ENCODE assay signal across 8 cellular contexts in the genomic region with DNA sequence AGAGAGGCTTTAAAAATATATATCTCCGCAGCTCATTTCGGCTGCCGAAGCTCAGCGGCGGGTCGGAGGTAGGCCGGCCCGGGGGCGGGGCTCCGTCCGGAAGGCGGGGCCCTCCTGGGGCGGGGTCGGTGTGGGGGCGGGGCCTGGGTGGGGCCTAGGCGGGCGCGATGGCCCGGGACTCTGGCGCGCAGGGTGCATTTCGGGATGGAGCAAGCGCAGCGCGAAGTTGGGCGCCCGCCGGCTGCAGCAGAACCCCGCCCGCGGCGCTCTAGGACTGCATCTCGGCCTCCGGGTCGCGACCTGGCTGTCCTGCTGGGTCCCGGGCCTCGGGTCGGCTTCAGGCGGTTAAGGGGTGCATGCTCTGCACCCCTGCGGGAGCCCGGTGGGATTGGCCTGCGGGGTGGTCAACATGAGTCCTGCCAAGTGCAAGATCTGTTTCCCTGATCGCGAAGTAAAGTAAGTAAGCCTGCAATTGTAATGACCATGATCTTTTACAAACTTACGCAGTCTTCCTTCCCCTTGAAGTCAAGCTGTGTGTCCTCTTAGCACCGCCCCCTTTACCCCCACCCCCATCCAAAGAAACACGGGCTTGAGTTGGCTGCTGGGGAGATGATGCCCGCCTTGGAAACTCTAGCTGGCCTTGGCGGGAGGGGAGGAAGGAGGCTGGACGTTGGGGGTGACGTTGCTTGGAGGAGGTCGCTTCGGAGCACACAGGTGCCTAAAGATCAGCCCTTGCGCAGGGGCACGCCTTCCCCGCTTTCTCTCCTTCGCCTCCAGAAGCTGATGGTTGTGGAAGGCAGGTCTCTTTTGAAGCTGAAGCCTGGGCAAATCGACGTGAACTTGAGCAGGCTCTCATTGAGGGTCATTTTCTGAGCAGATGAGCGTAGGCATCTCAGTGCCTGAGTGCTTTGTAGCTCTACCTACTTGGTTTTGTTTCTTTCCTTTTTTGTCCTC. TPM values are rescaled to one million over a fixed set of nuclear protein-coding genes. Genes with fewer than 3 reads are reported as not detected.
DNase-seq lines count a peak whose midpoint lies in the region; ATAC-seq, FAIRE-seq and TF ChIP-seq lines count a peak whose summit lies in the region.

No MANE protein-coding gene starts in this region.

- no peaks in the 10 kb centered on the region for H3K27me3 Mint-ChIP-seq in activated T-cell treated with anti-CD3 and anti-CD28 coated beads, Interleukin-2, amount 50 U/mL, for 72 hours (ENCODE audit: low read depth)

- no peak for TF ChIP-seq CTCF in PC-9 (conservative IDR thresholded peaks at IDR 0.05)

- peaks cover 13 to 28% (median 20%) of the 10 kb centered on the region in 11 experiments for H3K27me3 ChIP-seq in BLaER1 treated with 17β-estradiol and CSF1 and Interleukin-3, amounts not matched to agents 10 nM and 100 nM
- peaks cover 7% of the 10 kb centered on the region; the same call in 1 of the 2 replicates for H3K27me3 ChIP-seq in PC-9 (ENCODE audit: insufficient read depth, low read depth)

- H3K4me3 ChIP-seq in BLaER1 treated with 17β-estradiol and CSF1 and Interleukin-3, amounts not matched to agents 10 nM and 100 nM = peak overlapping the region; percentile 60 to 75 (median 72)
- H3K4me3 ChIP-seq in PC-9 = peak overlapping the region; percentile 61

- peak overlapping the region; percentile 86 to 99 (median 96) for H3K4me2 ChIP-seq in BLaER1 treated with 17β-estradiol and CSF1 and Interleukin-3, amounts not matched to agents 10 nM and 100 nM
- H3K4me2 ChIP-seq in PC-9 = peak overlapping the region; percentile 77

- peak overlapping the region; percentile 60 to 78 (median 74) for H3K9ac ChIP-seq in BLaER1 treated with 17β-estradiol and CSF1 and Interleukin-3, amounts not matched to agents 10 nM and 100 nM

- H3K9me2 ChIP-seq in PC-9 (ENCODE audit: insufficient read depth) = no peaks in the 10 kb centered on the region

- BruUV-seq in PC-9 (replicated peaks; lab: Mats Ljungman, UMichigan) = TSS peak; percentile 49

- peak; percentile 84 for ATAC-seq in GM19452 (IDR thresholded peaks at IDR 0.05; ENCODE audit: unreplicated experiment)
- ATAC-seq in activated T-cell treated with anti-CD3 and anti-CD28 coated beads, Interleukin-2, amount 50 U/mL, for 72 hours (replicated peaks in 1 of 2) = peak; percentile 95 to 96

- no peaks in the 10 kb centered on the region for H3K79me2 ChIP-seq in PC-9 (ENCODE audit: low read depth)

- peaks cover 18% of the 10 kb centered on the region for H3K4me1 Mint-ChIP-seq in activated T-cell treated with anti-CD3 and anti-CD28 coated beads, Interleukin-2, amount 50 U/mL, for 72 hours (ENCODE audit: low read depth)

- no peaks in the 10 kb centered on the region for H3K36me3 Mint-ChIP-seq in activated T-cell treated with anti-CD3 and anti-CD28 coated beads, Interleukin-2, amount 50 U/mL, for 72 hours (ENCODE audit: insufficient read depth in 2 of 2)

- no peaks in the 10 kb centered on the region for H3K9me3 Mint-ChIP-seq in activated T-cell treated with anti-CD3 and anti-CD28 coated beads, Interleukin-2, amount 50 U/mL, for 72 hours

- peak; percentile 93 for DNase-seq in HTR-8/SVneo (ENCODE audit: insufficient read length, low spot score)
- peak; percentile 77 to 85 for DNase-seq in PC-9
- peak; percentile 86 to 87 for DNase-seq in activated T-cell treated with anti-CD3 and anti-CD28 coated beads, Interleukin-2, amount 50 U/mL, for 72 hours
- peak; percentile 68 for DNase-seq in fibroblast of gingiva (ENCODE audit: low read depth)
- DNase-seq in myocyte (ENCODE audit: low read depth) = peak; percentile 76
- peak; percentile 52 for DNase-seq in stimulated activated CD8-positive, alpha-beta memory T cell treated with anti-CD3 and anti-CD28 coated beads, Interleukin-7, amount 100 ng/mL, for 24 hours (ENCODE audit: low read depth)

- H3K27ac Mint-ChIP-seq in activated T-cell treated with anti-CD3 and anti-CD28 coated beads, Interleukin-2, amount 50 U/mL, for 72 hours = no peak overlapping the region

- no peaks in the 10 kb centered on the region for H3K9me3 ChIP-seq in BLaER1 treated with 17β-estradiol and CSF1 and Interleukin-3, amounts not matched to agents 10 nM and 100 nM (replicated peaks in 1 of 11)
- no peaks in the 10 kb centered on the region for H3K9me3 ChIP-seq in PC-9 (ENCODE audit: insufficient read depth, low read depth)

- POLR2A ChIA-PET in PC-9 (lab: Charles Lee; ENCODE audit: unreplicated experiment) = interaction anchor here (0.5 to 0.7 kb wide), 2 partner anchors 321 to 455 kb away, joined by 10 to 11 read pairs; no protein-coding TSS in a partner anchor

- CTCF ChIA-PET in PC-9 (lab: Charles Lee) = interaction anchor here (0.5 to 0.7 kb wide), 4 partner anchors 14 to 746 kb away, joined by 4 to 7 read pairs (median 6); no protein-coding TSS in a partner anchor

- peaks cover 15 to 41% (median 31%) of the 10 kb centered on the region in 10 experiments; a peak in 19 of 20 replicates for H3K4me1 ChIP-seq in BLaER1 treated with 17β-estradiol and CSF1 and Interleukin-3, amounts not matched to agents 10 nM and 100 nM
- H3K4me1 ChIP-seq in PC-9 (replicated peaks; ENCODE audit: insufficient read depth) = 0 out of 2 replicates have a peak, but pooled peaks cover 5% of the 10 kb centered on the region

- peak overlapping the region; percentile 92 to 95 for H3K4me3 Mint-ChIP-seq in activated T-cell treated with anti-CD3 and anti-CD28 coated beads, Interleukin-2, amount 50 U/mL, for 72 hours

- H4K20me1 ChIP-seq in BLaER1 treated with 17β-estradiol and CSF1 and Interleukin-3, amounts not matched to agents 10 nM and 100 nM = no peaks in the 10 kb centered on the region; a peak in 1 of 22 replicates
- H4K20me1 ChIP-seq in PC-9 (ENCODE audit: insufficient read depth) = no peaks in the 10 kb centered on the region

- no peaks in the 10 kb centered on the region for H3F3A ChIP-seq in PC-9 (ENCODE audit: insufficient read depth, low read depth)

- H2AFZ ChIP-seq in PC-9 = peak overlapping the region; percentile 94

- peak overlapping the region in 9 of 11 experiments; percentile 25 to 61 (median 52); a peak in 12 of 22 replicates for H3K27ac ChIP-seq in BLaER1 treated with 17β-estradiol and CSF1 and Interleukin-3, amounts not matched to agents 10 nM and 100 nM
- H3K27ac ChIP-seq in PC-9 = no peak overlapping the region

- intact Hi-C loops in PC-9 (cut with micrococcal nuclease; ENCODE audit: unreplicated experiment) = no loop called here

- H3K36me3 ChIP-seq in BLaER1 treated with 17β-estradiol and CSF1 and Interleukin-3, amounts not matched to agents 10 nM and 100 nM = no peaks in the 10 kb centered on the region
- H3K36me3 ChIP-seq in PC-9 (ENCODE audit: low read depth) = no peaks in the 10 kb centered on the region

- FAIRE-seq in HTR-8/SVneo (lab: Jason Lieb, UNC) = peak; percentile 74

RNA-seq across cellular contexts. Expression of a gene that starts 38.4 kb away (rescaled TPM):
- total RNA-seq in PC-9 (2021) (13.8 and 15.1 TPM in 2 replicates), myocyte (8.7 and 10.5 TPM in 2 replicates)
- 10 to 100 TPM; 10.2 to 12.2 TPM for total RNA-seq in activated T-cell treated with anti-CD3 and anti-CD28 coated beads, Interleukin-2, amount 50 U/mL, for 72 hours
- polyA plus RNA-seq in myocyte (2012) = 5.5 TPM

RNA-seq across cellular contexts. Expression of a gene that starts 57.4 kb away (rescaled TPM):
- total RNA-seq in PC-9 (2021) (52.5 and 54.9 TPM in 2 replicates), myocyte (29.8 and 36.0 TPM in 2 replicates)
- total RNA-seq in activated T-cell treated with anti-CD3 and anti-CD28 coated beads, Interleukin-2, amount 50 U/mL, for 72 hours = 10 to 100 TPM; 52.0 to 58.1 TPM
- polyA plus RNA-seq in myocyte (2012) = 29.4 TPM
